Comparison of ENCODE assay signal across 17 cellular contexts in the genomic region with DNA sequence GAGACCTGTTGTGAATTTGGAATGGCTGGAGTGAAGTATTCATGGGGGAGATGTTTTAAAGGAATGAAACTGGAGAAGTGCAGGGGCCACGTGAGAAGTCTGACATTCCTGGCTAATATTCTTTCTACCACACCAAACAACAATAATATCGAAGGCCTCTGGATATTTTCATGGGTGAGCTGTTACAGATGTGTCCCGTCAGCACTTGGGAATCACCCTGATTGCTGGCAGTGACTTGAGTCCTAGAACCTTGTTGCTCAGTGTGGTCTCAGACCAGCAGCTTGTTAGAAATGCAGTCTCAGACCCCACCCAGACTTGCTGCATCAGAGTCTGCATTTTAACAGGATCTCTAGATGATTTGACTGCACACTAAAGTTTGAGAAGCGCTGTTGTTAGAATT.
"Had no signal": no experiment of that assay in that cellular context is flagged by ENCODE, and none has a peak within 500 bp of the region (broad histone marks: within the 10 kb centered on the region; RNA-seq: fewer than 3 reads in every experiment).

No MANE protein-coding gene starts in this region.

- H3K9me3 ChIP-seq: adrenal gland, colonic mucosa, ovary, sigmoid colon had no signal

- H3K27ac Mint-ChIP-seq: activated naive CD4-positive, alpha-beta T cell treated with anti-CD3 and anti-CD28 coated beads for 36 hours; activated T-helper 17 cell treated with anti-CD3 and anti-CD28 coated beads, Interleukin-2, amount 50 U/mL, for 72 hours; neural progenitor cell; T-cell had no signal

- H3K27me3 Mint-ChIP-seq: activated T-helper 17 cell treated with anti-CD3 and anti-CD28 coated beads, Interleukin-2, amount 50 U/mL, for 72 hours; T-cell had no signal

- H3K9me3 Mint-ChIP-seq: activated naive CD4-positive, alpha-beta T cell treated with anti-CD3 and anti-CD28 coated beads for 36 hours; activated T-helper 17 cell treated with anti-CD3 and anti-CD28 coated beads, Interleukin-2, amount 50 U/mL, for 72 hours; neural progenitor cell had no signal

- H3K36me3 Mint-ChIP-seq: neural progenitor cell had no signal

- H3K4me3 ChIP-seq: adrenal gland, colonic mucosa, neural progenitor cell, ovary, sigmoid colon, SK-N-MC had no signal

- DNase-seq: activated CD4-positive, alpha-beta T cell treated with anti-CD3 and anti-CD28 coated beads, Interleukin-2, amount 50 U/mL, for 4 hours; activated CD4-positive, CD25-positive, alpha-beta regulatory T cell treated with anti-CD3 and anti-CD28 coated beads, Interleukin-2, amount 50 U/mL, for 72 hours; activated naive CD4-positive, alpha-beta T cell treated with anti-CD3 and anti-CD28 coated beads for 36 hours; activated T-cell treated with anti-CD3 and anti-CD28 coated beads for 4 hours; adrenal gland; colonic mucosa; head of caudate nucleus; ovary; sigmoid colon; stimulated activated CD4-positive, alpha-beta T cell treated with anti-CD3 and anti-CD28 coated beads, Interleukin-1b, Interleukin-23, amount 100 ng/mL, for 48 hours; T-cell; T-helper 9 cell had no signal

- FAIRE-seq: frontal cortex, islet of Langerhans had no signal

- H3K4me2 ChIP-seq: neural progenitor cell had no signal

- H3K4me1 ChIP-seq: adrenal gland, colonic mucosa, neural progenitor cell had no signal

- H3K4me3 Mint-ChIP-seq: activated naive CD4-positive, alpha-beta T cell treated with anti-CD3 and anti-CD28 coated beads for 36 hours; activated T-helper 17 cell treated with anti-CD3 and anti-CD28 coated beads, Interleukin-2, amount 50 U/mL, for 72 hours; neural progenitor cell; T-cell had no signal

- H3K27ac ChIP-seq: adrenal gland, colonic mucosa, neural progenitor cell, ovary, SK-N-MC had no signal

- ATAC-seq: activated T-helper 17 cell treated with anti-CD3 and anti-CD28 coated beads, Interleukin-2, amount 50 U/mL, for 72 hours; T-cell had no signal
